13 cellular contexts compared by ENCODE assay signal in genomic region chr7:26858735-26859134, GRCh38. TPM values are rescaled to one million over a fixed set of nuclear protein-coding genes. Genes with fewer than 3 reads are reported as not detected.
DNase-seq lines count a peak whose midpoint lies in the region; ATAC-seq and TF ChIP-seq lines count a peak whose summit lies in the region.
"Had no signal": no experiment of that assay in that cellular context is flagged by ENCODE, and none has a peak within 500 bp of the region (broad histone marks: within the 10 kb centered on the region; RNA-seq: fewer than 3 reads in every experiment).

No MANE protein-coding gene starts in this region.

- H3K4me3 ChIP-seq in esophagus (ENCODE audit: low read depth in 1 of 2, low read length in 2 of 2), result no peak overlapping the region
- no peak overlapping the region for H3K4me3 ChIP-seq in mucosa of descending colon
- H3K4me3 ChIP-seq in upper lobe of left lung, result peak overlapping the region in 1 of 4 donors; percentile 40

- intact Hi-C loops in mucosa of descending colon (cut with DNase I, micrococcal nuclease), result loop anchor here in 1 of 2 donors (5.0 kb wide), 1 partner anchor 284 kb away; the partner anchor contains the start of gene HOXA5

- TF ChIP-seq CTCF in mucosa of descending colon (IDR thresholded peaks at IDR 0.05) (no peak), upper lobe of left lung (IDR thresholded peaks at IDR 0.05) (no peak)

- ATAC-seq in mucosa of descending colon, result peak; percentile 61
- ATAC-seq in upper lobe of left lung (ENCODE audit: low FRiP score in 2 of 2), result no peak
- ATAC-seq in GM21576 (IDR thresholded peaks at IDR 0.05; ENCODE audit: unreplicated experiment), result no peak
- ATAC-seq: naive thymus-derived CD8-positive, alpha-beta T cell; PC-3 had no signal

- TF ChIP-seq POLR2A in upper lobe of left lung (IDR thresholded peaks at IDR 0.05), result no peak

- TF ChIP-seq EP300 in upper lobe of left lung (IDR thresholded peaks at IDR 0.05), result no peak

- H3K36me3 ChIP-seq in esophagus (ENCODE audit: control insufficient read depth in 2 of 2, insufficient read depth in 2 of 2, low read length in 1 of 2), result no peaks in the 10 kb centered on the region
- no peaks in the 10 kb centered on the region for H3K36me3 ChIP-seq in mucosa of descending colon (ENCODE audit: low read depth)
- H3K36me3 ChIP-seq in upper lobe of left lung, result no peaks in the 10 kb centered on the region

- H3K4me1 ChIP-seq in esophagus (ENCODE audit: control insufficient read depth in 2 of 2, insufficient read depth in 2 of 2, low read length in 1 of 2) (no peaks in the 10 kb centered on the region), mucosa of descending colon (ENCODE audit: low read depth) (peaks cover 24% of the 10 kb centered on the region), upper lobe of left lung (peaks cover 0 to 28% (median 17%) of the 10 kb centered on the region in 4 donors)

- 67 to 71% methylated on average over 3 of the region's 3 CpGs for WGBS in esophagus, 2 donors
- WGBS in upper lobe of left lung, 2 donors, result 65 to 68% methylated on average over 3 of the region's 3 CpGs

- DNase-seq in NCI-H69 (lab: John Stamatoyannopoulos, UW) (peak; percentile 87), mucosa of descending colon (peak in 2 of 3 donors; percentile 28 to 46), upper lobe of left lung (no peak), H4 (ENCODE audit: low spot score) (no peak)
- DNase-seq in activated naive CD4-positive, alpha-beta T cell treated with Interleukin-2 at 50 U/mL for 16 hours, result no peak
- DNase-seq in activated naive CD4-positive, alpha-beta T cell treated with anti-CD3 and anti-CD28 coated beads, Interleukin-2, amount 50 U/mL, for 16 hours, result no peak
- DNase-seq: activated CD4-positive, CD25-positive, alpha-beta regulatory T cell treated with anti-CD3 and anti-CD28 coated beads, Interleukin-2, amount 50 U/mL, for 72 hours; CD4-positive, alpha-beta T cell; naive thymus-derived CD8-positive, alpha-beta T cell; PC-3; T-helper 1 cell had no signal

- no peaks in the 10 kb centered on the region for H3K9me3 ChIP-seq in esophagus (ENCODE audit: control insufficient read depth in 2 of 2, insufficient read depth in 1 of 2, low read depth in 1 of 2, low read length in 1 of 2)
- H3K9me3 ChIP-seq in mucosa of descending colon, result no peaks in the 10 kb centered on the region
- H3K9me3 ChIP-seq in upper lobe of left lung, result no peaks in the 10 kb centered on the region

- no peaks in the 10 kb centered on the region for H3K27me3 ChIP-seq in esophagus (ENCODE audit: control insufficient read depth in 1 of 2, insufficient read depth in 2 of 2, low read length in 2 of 2)
- H3K27me3 ChIP-seq in upper lobe of left lung, result no peaks in the 10 kb centered on the region

- H3K27ac ChIP-seq in esophagus (ENCODE audit: low read depth in 2 of 2, low read length in 1 of 2) (peak overlapping the region; percentile 71 to 77), upper lobe of left lung (peak overlapping the region; percentile 75 to 92 (median 81))

RNA-seq across cellular contexts. Expression of gene SKAP2, which starts 5.7 kb away (rescaled TPM):
- polyA plus RNA-seq in esophagus, result 1 to 10 TPM; 6.4 to 8.1 TPM
- total RNA-seq in mucosa of descending colon (10 to 100 TPM; 36.5 to 51.7 (median 40.3) TPM), upper lobe of left lung (10 to 100 TPM; 21.7 to 57.2 (median 32.6) TPM)
- total RNA-seq in H4 (2014; rRNA removed; shearing (Covaris generic)), result 42.4 and 55.7 TPM in 2 replicates

Comparison
In these comparisons a context has a peak if more than half of its experiments do, and no peak if none do; other contexts are left out.
1. DNase-seq: peak in NCI-H69 (single experiment) and mucosa of descending colon (2 of 3); none in upper lobe of left lung (0 of 2), activated naive CD4-positive, alpha-beta T cell treated with Interleukin-2 at 50 U/mL for 16 hours (single experiment), activated naive CD4-positive, alpha-beta T cell treated with anti-CD3 and anti-CD28 coated beads, Interleukin-2, amount 50 U/mL, for 16 hours (single experiment) and H4 (single experiment).